In the genomic region with DNA sequence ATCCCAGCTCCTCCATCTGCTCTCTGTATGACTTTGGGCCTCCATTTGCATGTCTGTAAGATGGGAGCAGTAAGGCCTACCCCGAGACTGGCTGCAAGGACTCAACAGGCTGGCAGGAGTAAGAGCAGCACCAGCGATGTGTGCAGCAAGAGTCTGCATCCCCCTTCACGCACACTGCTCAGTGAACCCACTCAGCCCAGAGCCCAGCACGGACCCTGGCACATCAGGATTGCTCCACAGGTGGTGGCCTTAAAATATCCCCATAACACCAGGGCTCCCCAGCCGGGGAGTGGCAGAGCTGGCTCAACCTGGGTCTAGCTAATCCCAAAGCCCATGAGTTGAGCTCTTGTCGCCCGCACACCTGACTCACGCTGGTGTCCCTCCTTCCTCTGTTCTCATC, we compare ENCODE assay signal across 22 cellular contexts. TPM values are rescaled to one million over a fixed set of nuclear protein-coding genes. Genes with fewer than 3 reads are reported as not detected.
"Had no signal": no experiment of that assay in that cellular context is flagged by ENCODE, and none has a peak within 500 bp of the region (broad histone marks: within the 10 kb centered on the region; RNA-seq: fewer than 3 reads in every experiment).

No MANE protein-coding gene starts in this region.

- H3K4me3 ChIP-seq: MG63, SJCRH30 had no signal

- H3K27me3 ChIP-seq: MG63, SJCRH30 had no signal

- DNase-seq: IMR-90, Karpas-422, KG1, MG63, NCI-H1092, NCI-H1105 treated with DMSO at 0.1 percent for 48 hours, NCI-H1417 treated with DMSO at 0.1 percent for 48 hours, NCI-H187, NCI-H2029, NCI-H2081 treated with DMSO at 0.1 percent for 48 hours, NCI-H2171, NCI-H226, NCI-H510A, NCI-H524 treated with DMSO at 0.1 percent for 48 hours, NCI-H69, NCI-H774, RPMI8226, SHP77 treated with DMSO at 0.1 percent for 48 hours, SJCRH30 had no signal

- H3K27ac ChIP-seq: SJCRH30 had no signal

- ATAC-seq: HepG2, SK-N-SH treated with all-trans-retinoic acid at 6 μM for 48 hours had no signal

- H3K9me3 ChIP-seq: MG63, SJCRH30 had no signal

RNA-seq across cellular contexts. Expression of a gene that starts 40.8 kb away (rescaled TPM):
- total RNA-seq: HepG2, HT1080, IMR-90 had no signal
- polyA plus RNA-seq: HepG2, IMR-90 had no signal
